Comparison of ENCODE assay signal across 1 cellular context in the genomic region with DNA sequence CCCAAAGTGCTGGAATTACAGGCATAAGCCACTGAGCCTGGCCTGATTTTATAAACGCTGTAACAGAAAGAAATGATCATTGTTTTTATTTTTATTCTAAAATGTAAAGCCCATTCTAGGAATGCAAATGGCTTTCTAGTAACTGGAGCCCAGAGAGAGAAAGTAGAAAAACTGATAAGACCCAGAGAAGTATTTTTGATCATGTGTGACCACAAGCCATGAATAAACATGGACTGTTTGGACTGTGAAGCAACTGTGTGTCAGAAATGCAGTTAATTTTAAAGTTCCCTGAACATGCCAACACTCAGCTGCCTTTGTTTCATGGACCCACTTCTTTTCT.
A peak's percentile ranks its signal among the peaks of the same experiment; 100 is the strongest.
TF ChIP-seq lines count a peak whose summit lies in the region.

No MANE protein-coding gene starts in this region.

TF ChIP-seq in HepG2, 621 proteins besides CTCF, POLR2A, EP300 and RAD21 (continued from another document):
- no peak for TF ChIP-seq LCORL (IDR thresholded peaks at IDR 0.05)
- peak; percentile 31; the same call in 1 of the 2 replicates for TF ChIP-seq LCORL (CRISPR knock-in tag; IDR thresholded peaks at IDR 0.05)
- no peak for TF ChIP-seq THAP8 (CRISPR knock-in tag; IDR thresholded peaks at IDR 0.05; ENCODE audit: borderline replicate concordance)
- TF ChIP-seq SRF (IDR thresholded peaks at IDR 0.05; ENCODE audit: low read depth, low read length) = no peak
- TF ChIP-seq, protein P1, sequence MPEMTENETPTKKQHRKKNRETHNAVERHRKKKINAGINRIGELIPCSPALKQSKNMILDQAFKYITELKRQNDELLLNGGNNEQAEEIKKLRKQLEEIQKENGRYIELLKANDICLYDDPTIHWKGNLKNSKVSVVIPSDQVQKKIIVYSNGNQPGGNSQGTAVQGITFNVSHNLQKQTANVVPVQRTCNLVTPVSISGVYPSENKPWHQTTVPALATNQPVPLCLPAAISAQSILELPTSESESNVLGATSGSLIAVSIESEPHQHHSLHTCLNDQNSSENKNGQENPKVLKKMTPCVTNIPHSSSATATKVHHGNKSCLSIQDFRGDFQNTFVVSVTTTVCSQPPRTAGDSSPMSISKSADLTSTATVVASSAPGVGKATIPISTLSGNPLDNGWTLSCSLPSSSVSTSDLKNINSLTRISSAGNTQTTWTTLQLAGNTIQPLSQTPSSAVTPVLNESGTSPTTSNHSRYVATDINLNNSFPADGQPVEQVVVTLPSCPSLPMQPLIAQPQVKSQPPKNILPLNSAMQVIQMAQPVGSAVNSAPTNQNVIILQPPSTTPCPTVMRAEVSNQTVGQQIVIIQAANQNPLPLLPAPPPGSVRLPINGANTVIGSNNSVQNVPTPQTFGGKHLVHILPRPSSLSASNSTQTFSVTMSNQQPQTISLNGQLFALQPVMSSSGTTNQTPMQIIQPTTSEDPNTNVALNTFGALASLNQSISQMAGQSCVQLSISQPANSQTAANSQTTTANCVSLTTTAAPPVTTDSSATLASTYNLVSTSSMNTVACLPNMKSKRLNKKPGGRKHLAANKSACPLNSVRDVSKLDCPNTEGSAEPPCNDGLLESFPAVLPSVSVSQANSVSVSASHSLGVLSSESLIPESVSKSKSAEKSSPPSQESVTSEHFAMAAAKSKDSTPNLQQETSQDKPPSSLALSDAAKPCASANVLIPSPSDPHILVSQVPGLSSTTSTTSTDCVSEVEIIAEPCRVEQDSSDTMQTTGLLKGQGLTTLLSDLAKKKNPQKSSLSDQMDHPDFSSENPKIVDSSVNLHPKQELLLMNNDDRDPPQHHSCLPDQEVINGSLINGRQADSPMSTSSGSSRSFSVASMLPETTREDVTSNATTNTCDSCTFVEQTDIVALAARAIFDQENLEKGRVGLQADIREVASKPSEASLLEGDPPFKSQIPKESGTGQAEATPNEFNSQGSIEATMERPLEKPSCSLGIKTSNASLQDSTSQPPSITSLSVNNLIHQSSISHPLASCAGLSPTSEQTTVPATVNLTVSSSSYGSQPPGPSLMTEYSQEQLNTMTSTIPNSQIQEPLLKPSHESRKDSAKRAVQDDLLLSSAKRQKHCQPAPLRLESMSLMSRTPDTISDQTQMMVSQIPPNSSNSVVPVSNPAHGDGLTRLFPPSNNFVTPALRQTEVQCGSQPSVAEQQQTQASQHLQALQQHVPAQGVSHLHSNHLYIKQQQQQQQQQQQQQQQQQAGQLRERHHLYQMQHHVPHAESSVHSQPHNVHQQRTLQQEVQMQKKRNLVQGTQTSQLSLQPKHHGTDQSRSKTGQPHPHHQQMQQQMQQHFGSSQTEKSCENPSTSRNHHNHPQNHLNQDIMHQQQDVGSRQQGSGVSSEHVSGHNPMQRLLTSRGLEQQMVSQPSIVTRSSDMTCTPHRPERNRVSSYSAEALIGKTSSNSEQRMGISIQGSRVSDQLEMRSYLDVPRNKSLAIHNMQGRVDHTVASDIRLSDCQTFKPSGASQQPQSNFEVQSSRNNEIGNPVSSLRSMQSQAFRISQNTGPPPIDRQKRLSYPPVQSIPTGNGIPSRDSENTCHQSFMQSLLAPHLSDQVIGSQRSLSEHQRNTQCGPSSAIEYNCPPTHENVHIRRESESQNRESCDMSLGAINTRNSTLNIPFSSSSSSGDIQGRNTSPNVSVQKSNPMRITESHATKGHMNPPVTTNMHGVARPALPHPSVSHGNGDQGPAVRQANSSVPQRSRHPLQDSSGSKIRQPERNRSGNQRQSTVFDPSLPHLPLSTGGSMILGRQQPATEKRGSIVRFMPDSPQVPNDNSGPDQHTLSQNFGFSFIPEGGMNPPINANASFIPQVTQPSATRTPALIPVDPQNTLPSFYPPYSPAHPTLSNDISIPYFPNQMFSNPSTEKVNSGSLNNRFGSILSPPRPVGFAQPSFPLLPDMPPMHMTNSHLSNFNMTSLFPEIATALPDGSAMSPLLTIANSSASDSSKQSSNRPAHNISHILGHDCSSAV (CRISPR knock-in tag; IDR thresholded peaks at IDR 0.05; ENCODE audit: borderline replicate concordance) = no peak
- no peak for TF ChIP-seq KDM5A (IDR thresholded peaks at IDR 0.05; ENCODE audit: borderline replicate concordance, low read length)
- no peak for TF ChIP-seq RBM39 (IDR thresholded peaks at IDR 0.05; ENCODE audit: low read depth, low read length, poor library complexity, severe bottlenecking)
- TF ChIP-seq ZNF414 (CRISPR knock-in tag; IDR thresholded peaks at IDR 0.05) = no peak
- TF ChIP-seq TEAD3 (CRISPR knock-in tag; optimal IDR thresholded peaks at IDR 0.05; ENCODE audit: borderline replicate concordance) = no peak
- TF ChIP-seq U2AF1 (optimal IDR thresholded peaks at IDR 0.05; ENCODE audit: low read depth, low read length) = no peak
- no peak for TF ChIP-seq ZNF766 (CRISPR knock-in tag; IDR thresholded peaks at IDR 0.05; ENCODE audit: borderline replicate concordance)
- no peak for TF ChIP-seq RFXAP (CRISPR knock-in tag; IDR thresholded peaks at IDR 0.05; ENCODE audit: borderline replicate concordance)
- TF ChIP-seq AGO2 (optimal IDR thresholded peaks at IDR 0.05; ENCODE audit: low read depth, low read length) = no peak
- no peak for TF ChIP-seq SNRNP70 (IDR thresholded peaks at IDR 0.05; ENCODE audit: low read depth, low read length)
- TF ChIP-seq ZNF558 (CRISPR knock-in tag; IDR thresholded peaks at IDR 0.05; ENCODE audit: borderline replicate concordance) = no peak
- no peak for TF ChIP-seq ZBTB21 (CRISPR knock-in tag; IDR thresholded peaks at IDR 0.05)
- TF ChIP-seq, protein P2, sequence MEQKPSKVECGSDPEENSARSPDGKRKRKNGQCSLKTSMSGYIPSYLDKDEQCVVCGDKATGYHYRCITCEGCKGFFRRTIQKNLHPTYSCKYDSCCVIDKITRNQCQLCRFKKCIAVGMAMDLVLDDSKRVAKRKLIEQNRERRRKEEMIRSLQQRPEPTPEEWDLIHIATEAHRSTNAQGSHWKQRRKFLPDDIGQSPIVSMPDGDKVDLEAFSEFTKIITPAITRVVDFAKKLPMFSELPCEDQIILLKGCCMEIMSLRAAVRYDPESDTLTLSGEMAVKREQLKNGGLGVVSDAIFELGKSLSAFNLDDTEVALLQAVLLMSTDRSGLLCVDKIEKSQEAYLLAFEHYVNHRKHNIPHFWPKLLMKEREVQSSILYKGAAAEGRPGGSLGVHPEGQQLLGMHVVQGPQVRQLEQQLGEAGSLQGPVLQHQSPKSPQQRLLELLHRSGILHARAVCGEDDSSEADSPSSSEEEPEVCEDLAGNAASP (CRISPR knock-in tag; IDR thresholded peaks at IDR 0.05; ENCODE audit: borderline replicate concordance) = no peak
- TF ChIP-seq, protein P3, sequence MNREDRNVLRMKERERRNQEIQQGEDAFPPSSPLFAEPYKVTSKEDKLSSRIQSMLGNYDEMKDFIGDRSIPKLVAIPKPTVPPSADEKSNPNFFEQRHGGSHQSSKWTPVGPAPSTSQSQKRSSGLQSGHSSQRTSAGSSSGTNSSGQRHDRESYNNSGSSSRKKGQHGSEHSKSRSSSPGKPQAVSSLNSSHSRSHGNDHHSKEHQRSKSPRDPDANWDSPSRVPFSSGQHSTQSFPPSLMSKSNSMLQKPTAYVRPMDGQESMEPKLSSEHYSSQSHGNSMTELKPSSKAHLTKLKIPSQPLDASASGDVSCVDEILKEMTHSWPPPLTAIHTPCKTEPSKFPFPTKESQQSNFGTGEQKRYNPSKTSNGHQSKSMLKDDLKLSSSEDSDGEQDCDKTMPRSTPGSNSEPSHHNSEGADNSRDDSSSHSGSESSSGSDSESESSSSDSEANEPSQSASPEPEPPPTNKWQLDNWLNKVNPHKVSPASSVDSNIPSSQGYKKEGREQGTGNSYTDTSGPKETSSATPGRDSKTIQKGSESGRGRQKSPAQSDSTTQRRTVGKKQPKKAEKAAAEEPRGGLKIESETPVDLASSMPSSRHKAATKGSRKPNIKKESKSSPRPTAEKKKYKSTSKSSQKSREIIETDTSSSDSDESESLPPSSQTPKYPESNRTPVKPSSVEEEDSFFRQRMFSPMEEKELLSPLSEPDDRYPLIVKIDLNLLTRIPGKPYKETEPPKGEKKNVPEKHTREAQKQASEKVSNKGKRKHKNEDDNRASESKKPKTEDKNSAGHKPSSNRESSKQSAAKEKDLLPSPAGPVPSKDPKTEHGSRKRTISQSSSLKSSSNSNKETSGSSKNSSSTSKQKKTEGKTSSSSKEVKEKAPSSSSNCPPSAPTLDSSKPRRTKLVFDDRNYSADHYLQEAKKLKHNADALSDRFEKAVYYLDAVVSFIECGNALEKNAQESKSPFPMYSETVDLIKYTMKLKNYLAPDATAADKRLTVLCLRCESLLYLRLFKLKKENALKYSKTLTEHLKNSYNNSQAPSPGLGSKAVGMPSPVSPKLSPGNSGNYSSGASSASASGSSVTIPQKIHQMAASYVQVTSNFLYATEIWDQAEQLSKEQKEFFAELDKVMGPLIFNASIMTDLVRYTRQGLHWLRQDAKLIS (CRISPR knock-in tag; IDR thresholded peaks at IDR 0.05) = no peak
- TF ChIP-seq NFE2L2 (IDR thresholded peaks at IDR 0.05; ENCODE audit: low read length) = no peak
- no peak for TF ChIP-seq NBN (conservative IDR thresholded peaks at IDR 0.05)
- TF ChIP-seq, protein P4, sequence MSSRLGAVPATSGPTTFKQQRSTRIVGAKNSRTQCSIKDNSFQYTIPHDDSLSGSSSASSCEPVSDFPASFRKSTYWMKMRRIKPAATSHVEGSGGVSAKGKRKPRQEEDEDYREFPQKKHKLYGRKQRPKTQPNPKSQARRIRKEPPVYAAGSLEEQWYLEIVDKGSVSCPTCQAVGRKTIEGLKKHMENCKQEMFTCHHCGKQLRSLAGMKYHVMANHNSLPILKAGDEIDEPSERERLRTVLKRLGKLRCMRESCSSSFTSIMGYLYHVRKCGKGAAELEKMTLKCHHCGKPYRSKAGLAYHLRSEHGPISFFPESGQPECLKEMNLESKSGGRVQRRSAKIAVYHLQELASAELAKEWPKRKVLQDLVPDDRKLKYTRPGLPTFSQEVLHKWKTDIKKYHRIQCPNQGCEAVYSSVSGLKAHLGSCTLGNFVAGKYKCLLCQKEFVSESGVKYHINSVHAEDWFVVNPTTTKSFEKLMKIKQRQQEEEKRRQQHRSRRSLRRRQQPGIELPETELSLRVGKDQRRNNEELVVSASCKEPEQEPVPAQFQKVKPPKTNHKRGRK (CRISPR knock-in tag; IDR thresholded peaks at IDR 0.05) = no peak
- TF ChIP-seq NONO (IDR thresholded peaks at IDR 0.05) = no peak
- no peak for TF ChIP-seq NONO (CRISPR knock-in tag; conservative IDR thresholded peaks at IDR 0.05)
- no peak for TF ChIP-seq SMAD1 (CRISPR knock-in tag; IDR thresholded peaks at IDR 0.05; ENCODE audit: borderline replicate concordance, low read depth)
- no peak for TF ChIP-seq ELF4 (CRISPR knock-in tag; IDR thresholded peaks at IDR 0.05; ENCODE audit: borderline replicate concordance)
